2 cellular contexts compared by ENCODE assay signal in the genomic region with DNA sequence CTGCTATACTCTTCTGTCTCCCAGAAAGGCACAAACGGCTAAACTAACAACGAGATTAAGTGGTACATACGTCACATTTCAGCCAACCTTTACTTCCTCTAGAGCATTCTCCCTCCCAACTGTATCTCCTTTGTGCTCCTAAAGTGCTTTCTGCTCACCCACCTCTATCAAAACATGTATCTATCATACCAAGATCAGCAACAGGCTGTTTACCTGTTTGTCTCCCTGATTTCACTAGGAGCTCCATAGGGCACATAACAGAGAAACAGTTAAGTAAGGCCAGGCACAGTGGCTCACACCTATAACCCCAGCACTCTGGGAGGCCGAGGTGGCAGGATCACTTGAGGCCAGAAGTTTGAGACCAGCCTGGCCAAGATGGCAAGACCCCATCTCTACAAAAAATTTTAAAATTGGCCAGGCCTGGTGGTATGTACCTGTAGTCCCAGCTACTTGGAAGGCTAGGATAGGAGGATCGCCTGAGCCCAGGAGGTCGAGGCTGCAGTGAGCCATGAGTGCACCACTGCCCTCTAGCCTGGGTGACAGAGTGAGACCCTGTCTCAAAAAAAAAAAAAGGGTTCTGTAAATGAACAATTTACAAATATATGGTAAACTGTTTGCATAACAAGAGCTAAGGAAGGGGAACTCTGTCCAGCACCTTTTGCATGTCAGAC.
TF ChIP-seq lines count a peak whose summit lies in the region.

No MANE protein-coding gene starts in this region.

TF ChIP-seq in SK-N-SH, 30 proteins besides CTCF, POLR2A, EP300 and RAD21 (continued from another document):
- TF ChIP-seq, protein P1, sequence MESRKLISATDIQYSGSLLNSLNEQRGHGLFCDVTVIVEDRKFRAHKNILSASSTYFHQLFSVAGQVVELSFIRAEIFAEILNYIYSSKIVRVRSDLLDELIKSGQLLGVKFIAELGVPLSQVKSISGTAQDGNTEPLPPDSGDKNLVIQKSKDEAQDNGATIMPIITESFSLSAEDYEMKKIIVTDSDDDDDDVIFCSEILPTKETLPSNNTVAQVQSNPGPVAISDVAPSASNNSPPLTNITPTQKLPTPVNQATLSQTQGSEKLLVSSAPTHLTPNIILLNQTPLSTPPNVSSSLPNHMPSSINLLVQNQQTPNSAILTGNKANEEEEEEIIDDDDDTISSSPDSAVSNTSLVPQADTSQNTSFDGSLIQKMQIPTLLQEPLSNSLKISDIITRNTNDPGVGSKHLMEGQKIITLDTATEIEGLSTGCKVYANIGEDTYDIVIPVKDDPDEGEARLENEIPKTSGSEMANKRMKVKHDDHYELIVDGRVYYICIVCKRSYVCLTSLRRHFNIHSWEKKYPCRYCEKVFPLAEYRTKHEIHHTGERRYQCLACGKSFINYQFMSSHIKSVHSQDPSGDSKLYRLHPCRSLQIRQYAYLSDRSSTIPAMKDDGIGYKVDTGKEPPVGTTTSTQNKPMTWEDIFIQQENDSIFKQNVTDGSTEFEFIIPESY (IDR thresholded peaks at IDR 0.05; ENCODE audit: borderline replicate concordance, low read depth): no peak
- TF ChIP-seq USF2 (IDR thresholded peaks at IDR 0.05; ENCODE audit: borderline replicate concordance, low read depth, low read length): no peak
- no peak for TF ChIP-seq TAF1 (IDR thresholded peaks at IDR 0.05; ENCODE audit: borderline replicate concordance, low read depth, low read length)
- no peak for TF ChIP-seq MAX (IDR thresholded peaks at IDR 0.05; ENCODE audit: low read depth)
- TF ChIP-seq, protein P2, sequence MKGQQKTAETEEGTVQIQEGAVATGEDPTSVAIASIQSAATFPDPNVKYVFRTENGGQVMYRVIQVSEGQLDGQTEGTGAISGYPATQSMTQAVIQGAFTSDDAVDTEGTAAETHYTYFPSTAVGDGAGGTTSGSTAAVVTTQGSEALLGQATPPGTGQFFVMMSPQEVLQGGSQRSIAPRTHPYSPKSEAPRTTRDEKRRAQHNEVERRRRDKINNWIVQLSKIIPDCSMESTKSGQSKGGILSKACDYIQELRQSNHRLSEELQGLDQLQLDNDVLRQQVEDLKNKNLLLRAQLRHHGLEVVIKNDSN (IDR thresholded peaks at IDR 0.05; ENCODE audit: borderline replicate concordance, low read depth): no peak
- TF ChIP-seq JUND (IDR thresholded peaks at IDR 0.05): no peak
- TF ChIP-seq EZH2phosphoT487 (IDR thresholded peaks at IDR 0.05; ENCODE audit: borderline replicate concordance, low read depth): no peak
- no peak for TF ChIP-seq POLR2AphosphoS5 (IDR thresholded peaks at IDR 0.05; ENCODE audit: low read depth, low read length)
- no peak for TF ChIP-seq TCF12 (IDR thresholded peaks at IDR 0.05)
- TF ChIP-seq IRF3 (IDR thresholded peaks at IDR 0.05; ENCODE audit: low read depth, low read length): no peak

TF ChIP-seq in SK-N-SH treated with all-trans-retinoic acid at 6 μM for 48 hours, 23 proteins besides CTCF, POLR2A, EP300 and RAD21 (continued from another document):
- TF ChIP-seq, protein P3, sequence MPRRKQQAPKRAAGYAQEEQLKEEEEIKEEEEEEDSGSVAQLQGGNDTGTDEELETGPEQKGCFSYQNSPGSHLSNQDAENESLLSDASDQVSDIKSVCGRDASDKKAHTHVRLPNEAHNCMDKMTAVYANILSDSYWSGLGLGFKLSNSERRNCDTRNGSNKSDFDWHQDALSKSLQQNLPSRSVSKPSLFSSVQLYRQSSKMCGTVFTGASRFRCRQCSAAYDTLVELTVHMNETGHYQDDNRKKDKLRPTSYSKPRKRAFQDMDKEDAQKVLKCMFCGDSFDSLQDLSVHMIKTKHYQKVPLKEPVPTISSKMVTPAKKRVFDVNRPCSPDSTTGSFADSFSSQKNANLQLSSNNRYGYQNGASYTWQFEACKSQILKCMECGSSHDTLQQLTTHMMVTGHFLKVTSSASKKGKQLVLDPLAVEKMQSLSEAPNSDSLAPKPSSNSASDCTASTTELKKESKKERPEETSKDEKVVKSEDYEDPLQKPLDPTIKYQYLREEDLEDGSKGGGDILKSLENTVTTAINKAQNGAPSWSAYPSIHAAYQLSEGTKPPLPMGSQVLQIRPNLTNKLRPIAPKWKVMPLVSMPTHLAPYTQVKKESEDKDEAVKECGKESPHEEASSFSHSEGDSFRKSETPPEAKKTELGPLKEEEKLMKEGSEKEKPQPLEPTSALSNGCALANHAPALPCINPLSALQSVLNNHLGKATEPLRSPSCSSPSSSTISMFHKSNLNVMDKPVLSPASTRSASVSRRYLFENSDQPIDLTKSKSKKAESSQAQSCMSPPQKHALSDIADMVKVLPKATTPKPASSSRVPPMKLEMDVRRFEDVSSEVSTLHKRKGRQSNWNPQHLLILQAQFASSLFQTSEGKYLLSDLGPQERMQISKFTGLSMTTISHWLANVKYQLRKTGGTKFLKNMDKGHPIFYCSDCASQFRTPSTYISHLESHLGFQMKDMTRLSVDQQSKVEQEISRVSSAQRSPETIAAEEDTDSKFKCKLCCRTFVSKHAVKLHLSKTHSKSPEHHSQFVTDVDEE (CRISPR knock-in tag; IDR thresholded peaks at IDR 0.05): no peak
- TF ChIP-seq ZFP30 (CRISPR knock-in tag; IDR thresholded peaks at IDR 0.05): no peak
- TF ChIP-seq POU6F1 (CRISPR knock-in tag; IDR thresholded peaks at IDR 0.05; ENCODE audit: borderline replicate concordance, low read depth): no peak
- TF ChIP-seq CSRNP3 (CRISPR knock-in tag; IDR thresholded peaks at IDR 0.05): no peak
- TF ChIP-seq ARNTL (CRISPR knock-in tag; IDR thresholded peaks at IDR 0.05; ENCODE audit: borderline replicate concordance, low read depth): no peak
- no peak for TF ChIP-seq ESRRG (CRISPR knock-in tag; IDR thresholded peaks at IDR 0.05)
- TF ChIP-seq SNAI2 (CRISPR knock-in tag; IDR thresholded peaks at IDR 0.05): no peak
- TF ChIP-seq ZC3H10 (CRISPR knock-in tag; IDR thresholded peaks at IDR 0.05): no peak
- no peak for TF ChIP-seq PATZ1 (CRISPR knock-in tag; IDR thresholded peaks at IDR 0.05; ENCODE audit: borderline replicate concordance)
- no peak for TF ChIP-seq ISL1 (CRISPR knock-in tag; IDR thresholded peaks at IDR 0.05)
